ENCODE assay signal across 34 cellular contexts in genomic region chr17:79123988-79124387, GRCh38.
"Had no signal": no experiment of that assay in that cellular context is flagged by ENCODE, and none has a peak within 500 bp of the region (broad histone marks: within the 10 kb centered on the region; RNA-seq: fewer than 3 reads in every experiment).

No MANE protein-coding gene starts in this region.

- H3K4me3 Mint-ChIP-seq: activated B cell treated with CpG ODN at 0.5 μM for 24 hours; activated CD4-positive, alpha-beta memory T cell treated with anti-CD3 and anti-CD28 coated beads for 36 hours; activated CD4-positive, alpha-beta T cell treated with anti-CD3 and anti-CD28 coated beads, Interleukin-2, amount 10 ng/mL, durations not matched to agents 24 days and 14 days; activated CD8-positive, alpha-beta T cell treated with anti-CD3 and anti-CD28 coated beads for 36 hours; activated naive CD4-positive, alpha-beta T cell treated with anti-CD3 and anti-CD28 coated beads for 36 hours; activated naive CD8-positive, alpha-beta T cell treated with anti-CD3 and anti-CD28 coated beads for 36 hours; activated T-cell treated with anti-CD3 and anti-CD28 coated beads, Interleukin-2, amount 50 U/mL, for 4 hours; activated T-cell treated with anti-CD3 and anti-CD28 coated beads, Interleukin-2, amount 50 U/mL, for 72 hours; activated T-helper 1 cell treated with anti-CD3 and anti-CD28 coated beads, Interleukin-12 subunit alpha, Interleukin-12 subunit beta, Interleukin-2, Interleukin-4 antibody, amounts not matched to agents 30 ng/mL and 10 ng/mL and 1 ng/mL, durations not matched to agents 14 hours and 24 hours and 36 hours; activated T-helper 17 cell treated with anti-CD3 and anti-CD28 coated beads, Interleukin-2, amount 50 U/mL, for 72 hours; T-helper 1 cell treated with Interleukin-12 subunit alpha and Interleukin-12 subunit beta and Interleukin-4 antibody, amounts not matched to agents 30 μg/mL and 1 μg/mL, for 36 hours; T-helper 2 cell treated with Interferon-gamma antibody and Interleukin-4, amounts not matched to agents 5 μg/mL and 100 μg/mL, for 36 hours had no signal

- H3K27ac Mint-ChIP-seq: activated B cell treated with CpG ODN at 0.5 μM for 24 hours; activated CD4-positive, alpha-beta memory T cell treated with anti-CD3 and anti-CD28 coated beads for 36 hours; activated CD4-positive, alpha-beta T cell treated with anti-CD3 and anti-CD28 coated beads, Interleukin-2, amount 10 ng/mL, durations not matched to agents 24 days and 14 days; activated CD8-positive, alpha-beta T cell treated with anti-CD3 and anti-CD28 coated beads for 36 hours; activated naive CD4-positive, alpha-beta T cell treated with anti-CD3 and anti-CD28 coated beads for 36 hours; activated naive CD4-positive, alpha-beta T cell treated with anti-CD3 and anti-CD28 coated beads, Interleukin-2, amount 50 U/mL, for 72 hours; activated naive CD8-positive, alpha-beta T cell treated with anti-CD3 and anti-CD28 coated beads for 36 hours; activated T-cell treated with anti-CD3 and anti-CD28 coated beads, Interleukin-2, amount 50 U/mL, for 72 hours; activated T-helper 1 cell treated with anti-CD3 and anti-CD28 coated beads, Interleukin-12 subunit alpha, Interleukin-12 subunit beta, Interleukin-2, Interleukin-4 antibody, amounts not matched to agents 30 ng/mL and 10 ng/mL and 1 ng/mL, durations not matched to agents 14 hours and 24 hours and 36 hours; activated T-helper 17 cell treated with anti-CD3 and anti-CD28 coated beads, Interleukin-2, amount 50 U/mL, for 72 hours; T-helper 1 cell treated with Interleukin-12 subunit alpha and Interleukin-12 subunit beta and Interleukin-4 antibody, amounts not matched to agents 30 μg/mL and 1 μg/mL, for 36 hours; T-helper 2 cell treated with Interferon-gamma antibody and Interleukin-4, amounts not matched to agents 5 μg/mL and 100 μg/mL, for 36 hours had no signal

- H3K36me3 Mint-ChIP-seq: activated CD4-positive, alpha-beta memory T cell treated with anti-CD3 and anti-CD28 coated beads for 36 hours; activated naive CD4-positive, alpha-beta T cell treated with anti-CD3 and anti-CD28 coated beads, Interleukin-2, amount 50 U/mL, for 72 hours; activated naive CD8-positive, alpha-beta T cell treated with anti-CD3 and anti-CD28 coated beads for 36 hours had no signal

- H3K36me3 ChIP-seq: adrenal gland, brain microvascular endothelial cell, breast epithelium had no signal

- H3K9me3 ChIP-seq: adrenal gland, body of pancreas, breast epithelium had no signal

- H3K4me3 ChIP-seq: adrenal gland, body of pancreas, breast epithelium had no signal

- H3K4me1 Mint-ChIP-seq: activated B cell treated with CpG ODN at 0.5 μM for 24 hours; activated CD4-positive, alpha-beta T cell treated with anti-CD3 and anti-CD28 coated beads, Interleukin-2, amount 10 ng/mL, durations not matched to agents 24 days and 14 days; activated naive CD8-positive, alpha-beta T cell treated with anti-CD3 and anti-CD28 coated beads for 36 hours; activated T-helper 17 cell treated with anti-CD3 and anti-CD28 coated beads, Interleukin-2, amount 50 U/mL, for 72 hours had no signal

- H3K9me3 Mint-ChIP-seq: activated B cell treated with CpG ODN at 0.5 μM for 24 hours; activated CD4-positive, alpha-beta memory T cell treated with anti-CD3 and anti-CD28 coated beads for 36 hours; activated CD4-positive, alpha-beta T cell treated with anti-CD3 and anti-CD28 coated beads, Interleukin-2, amount 10 ng/mL, durations not matched to agents 24 days and 14 days; activated CD8-positive, alpha-beta T cell treated with anti-CD3 and anti-CD28 coated beads for 36 hours; activated naive CD4-positive, alpha-beta T cell treated with anti-CD3 and anti-CD28 coated beads for 36 hours; activated naive CD4-positive, alpha-beta T cell treated with anti-CD3 and anti-CD28 coated beads, Interleukin-2, amount 50 U/mL, for 72 hours; activated naive CD8-positive, alpha-beta T cell treated with anti-CD3 and anti-CD28 coated beads for 36 hours; activated T-cell treated with anti-CD3 and anti-CD28 coated beads, Interleukin-2, amount 50 U/mL, for 4 hours; activated T-cell treated with anti-CD3 and anti-CD28 coated beads, Interleukin-2, amount 50 U/mL, for 72 hours; activated T-helper 1 cell treated with anti-CD3 and anti-CD28 coated beads, Interleukin-12 subunit alpha, Interleukin-12 subunit beta, Interleukin-2, Interleukin-4 antibody, amounts not matched to agents 30 ng/mL and 10 ng/mL and 1 ng/mL, durations not matched to agents 14 hours and 24 hours and 36 hours; activated T-helper 17 cell treated with anti-CD3 and anti-CD28 coated beads, Interleukin-2, amount 50 U/mL, for 72 hours; T-helper 1 cell treated with Interleukin-12 subunit alpha and Interleukin-12 subunit beta and Interleukin-4 antibody, amounts not matched to agents 30 μg/mL and 1 μg/mL, for 36 hours; T-helper 2 cell treated with Interferon-gamma antibody and Interleukin-4, amounts not matched to agents 5 μg/mL and 100 μg/mL, for 36 hours had no signal

- H3K4me1 ChIP-seq: adrenal gland, body of pancreas, breast epithelium had no signal

- ATAC-seq: activated CD8-positive, alpha-beta T cell treated with anti-CD3 and anti-CD28 coated beads for 36 hours; activated naive CD4-positive, alpha-beta T cell treated with anti-CD3 and anti-CD28 coated beads, Interleukin-2, amount 50 U/mL, for 72 hours; activated T-cell treated with anti-CD3 and anti-CD28 coated beads, Interleukin-2, amount 50 U/mL, for 4 hours; activated T-cell treated with anti-CD3 and anti-CD28 coated beads, Interleukin-2, amount 50 U/mL, for 72 hours; activated T-helper 17 cell treated with anti-CD3 and anti-CD28 coated beads, Interleukin-2, amount 50 U/mL, for 72 hours; body of pancreas had no signal

- DNase-seq: activated B cell treated with CpG ODN at 0.5 μM for 24 hours; activated CD4-positive, alpha-beta memory T cell treated with anti-CD3 and anti-CD28 coated beads for 36 hours; activated CD4-positive, alpha-beta T cell treated with anti-CD3 and anti-CD28 coated beads for 4 hours; activated CD4-positive, alpha-beta T cell treated with anti-CD3 and anti-CD28 coated beads, Interleukin-2, amount 10 ng/mL, durations not matched to agents 24 days and 14 days; activated CD4-positive, alpha-beta T cell treated with anti-CD3 and anti-CD28 coated beads, Interleukin-2, amount 50 U/mL, for 1 hour; activated CD4-positive, alpha-beta T cell treated with anti-CD3 and anti-CD28 coated beads, Interleukin-2, amount 50 U/mL, for 4 hours; activated CD4-positive, CD25-positive, alpha-beta regulatory T cell treated with anti-CD3 and anti-CD28 coated beads, Interleukin-2, amount 50 U/mL, for 72 hours; activated CD8-positive, alpha-beta memory T cell treated with anti-CD3 and anti-CD28 coated beads, Interleukin-2, amount 50 U/mL, for 4 hours; activated CD8-positive, alpha-beta T cell treated with anti-CD3 and anti-CD28 coated beads for 36 hours; activated effector memory CD4-positive, alpha-beta T cell treated with anti-CD3 and anti-CD28 coated beads, Interleukin-2, amount 50 U/mL, for 16 hours; activated gamma-delta T cell treated with Interleukin-2 at 50 U/mL for 16 hours; activated naive CD4-positive, alpha-beta T cell; activated naive CD4-positive, alpha-beta T cell treated with anti-CD3 and anti-CD28 coated beads for 36 hours; activated naive CD4-positive, alpha-beta T cell treated with anti-CD3 and anti-CD28 coated beads, Interleukin-2, amount 50 U/mL, for 16 hours; activated naive CD8-positive, alpha-beta T cell treated with anti-CD3 and anti-CD28 coated beads for 36 hours; activated T-cell treated with anti-CD3 and anti-CD28 coated beads for 4 hours; activated T-cell treated with anti-CD3 and anti-CD28 coated beads, Interleukin-2, amount 50 U/mL, for 1 hour; activated T-cell treated with anti-CD3 and anti-CD28 coated beads, Interleukin-2, amount 50 U/mL, for 4 hours; activated T-cell treated with anti-CD3 and anti-CD28 coated beads, Interleukin-2, amount 50 U/mL, for 72 hours; adrenal gland; amniotic stem cell; aorta; body of pancreas; brain microvascular endothelial cell; central memory CD4-positive, alpha-beta T cell; T-helper 2 cell; T-helper 9 cell had no signal

- H3K27ac ChIP-seq: adrenal gland, body of pancreas, brain microvascular endothelial cell, breast epithelium, VCaP had no signal

- H3K27me3 Mint-ChIP-seq: activated CD8-positive, alpha-beta T cell treated with anti-CD3 and anti-CD28 coated beads for 36 hours; activated T-helper 17 cell treated with anti-CD3 and anti-CD28 coated beads, Interleukin-2, amount 50 U/mL, for 72 hours had no signal
